In the genomic region with DNA sequence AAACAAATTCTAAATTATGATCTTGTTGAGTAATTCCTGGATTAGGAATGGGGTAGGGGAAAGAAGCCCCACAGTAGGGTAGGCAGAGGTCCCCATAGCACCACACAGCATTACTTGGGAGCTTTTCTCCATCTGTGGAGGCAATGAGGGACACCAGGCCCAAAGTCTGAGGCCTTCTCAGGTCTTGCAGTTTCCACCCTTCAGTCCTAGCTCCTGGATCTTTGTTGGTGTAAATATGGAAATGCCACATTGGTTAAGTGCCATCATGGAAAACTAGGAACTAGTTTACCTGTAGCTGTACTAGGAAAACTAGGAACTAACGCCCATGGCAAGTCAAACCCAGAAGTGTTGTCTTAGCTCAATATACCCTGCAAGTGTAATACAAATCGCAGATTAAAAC, we compare ENCODE assay signal across 8 cellular contexts.
"Had no signal": no experiment of that assay in that cellular context is flagged by ENCODE, and none has a peak within 500 bp of the region (broad histone marks: within the 10 kb centered on the region; RNA-seq: fewer than 3 reads in every experiment).

No MANE protein-coding gene starts in this region.

- H3K4me3 ChIP-seq: GM12878 had no signal

- DNase-seq: GDM1, GF-D8 had no signal

- FAIRE-seq: G401.6, GM12878, GM12891, GM12892, GM18507, GM19239 had no signal

- ATAC-seq: GM12878 had no signal
